3 cellular contexts compared by ENCODE assay signal in genomic region chr2:2175381-2176090, GRCh38.
TF ChIP-seq lines count a peak whose summit lies in the region.

No MANE protein-coding gene starts in this region.

TF ChIP-seq in GM23338, 12 proteins besides CTCF, POLR2A, EP300 and RAD21:
- TF ChIP-seq JUNB (IDR thresholded peaks at IDR 0.05; ENCODE audit: unreplicated experiment) = no peak
- no peak for TF ChIP-seq ETS1 (IDR thresholded peaks at IDR 0.05)
- no peak for TF ChIP-seq EZH2phosphoT487 (IDR thresholded peaks at IDR 0.05; ENCODE audit: unreplicated experiment)
- no peak for TF ChIP-seq REST (IDR thresholded peaks at IDR 0.05; ENCODE audit: unreplicated experiment)
- TF ChIP-seq ZNF114 (CRISPR knock-in tag; IDR thresholded peaks at IDR 0.05) = no peak
- TF ChIP-seq POLR2AphosphoS5 (IDR thresholded peaks at IDR 0.05; ENCODE audit: low read depth) = no peak
- no peak for TF ChIP-seq ZNF331 (CRISPR knock-in tag; IDR thresholded peaks at IDR 0.05; ENCODE audit: low read depth)

TF ChIP-seq in WTC11, 78 proteins besides CTCF, POLR2A, EP300 and RAD21:
- TF ChIP-seq JAZF1 (CRISPR knock-in tag; IDR thresholded peaks at IDR 0.05) (no peak), ERG (CRISPR knock-in tag; IDR thresholded peaks at IDR 0.05) (no peak), MXD4 (CRISPR knock-in tag; IDR thresholded peaks at IDR 0.05; ENCODE audit: borderline replicate concordance) (no peak), ZNF138 (CRISPR knock-in tag; conservative IDR thresholded peaks at IDR 0.05) (no peak), MYBL2 (CRISPR knock-in tag; IDR thresholded peaks at IDR 0.05) (no peak), PRDM15 (CRISPR knock-in tag; IDR thresholded peaks at IDR 0.05) (no peak)
TF ChIP-seq in WTC11: peak in this region for 0.

TF ChIP-seq in H1, 55 proteins besides CTCF, POLR2A, EP300 and RAD21:
- TF ChIP-seq SIRT6 (IDR thresholded peaks at IDR 0.05; ENCODE audit: low read length) = no peak
- TF ChIP-seq ATF3 (IDR thresholded peaks at IDR 0.05; ENCODE audit: insufficient read depth, low read depth, low read length) = no peak
- no peak for TF ChIP-seq JUN (IDR thresholded peaks at IDR 0.05; ENCODE audit: low read depth, low read length)
- TF ChIP-seq EZH2 (IDR thresholded peaks at IDR 0.05; ENCODE audit: low read depth, low read length, severe bottlenecking) = no peak
- no peak for TF ChIP-seq CHD2 (IDR thresholded peaks at IDR 0.05; ENCODE audit: low read length)
- TF ChIP-seq MAX (IDR thresholded peaks at IDR 0.05) = no peak
- no peak for TF ChIP-seq CHD1 (IDR thresholded peaks at IDR 0.05; ENCODE audit: low read depth, low read length)
- TF ChIP-seq JUND (IDR thresholded peaks at IDR 0.05; ENCODE audit: low read length) = no peak
- no peak for TF ChIP-seq TCF12 (IDR thresholded peaks at IDR 0.05; ENCODE audit: low read depth, low read length)
- TF ChIP-seq GTF2F1 (IDR thresholded peaks at IDR 0.05; ENCODE audit: borderline replicate concordance, low read depth, low read length) = no peak
- no peak for TF ChIP-seq RXRA (IDR thresholded peaks at IDR 0.05; ENCODE audit: insufficient read depth, low read depth, low read length)
- no peak for TF ChIP-seq TAF7 (optimal IDR thresholded peaks at IDR 0.05; ENCODE audit: borderline replicate concordance, low read depth, low read length)
- TF ChIP-seq BCL11A (IDR thresholded peaks at IDR 0.05; ENCODE audit: low read depth in 2 of 2, low read length in 2 of 2) = no peak
- no peak for TF ChIP-seq CEBPB (IDR thresholded peaks at IDR 0.05; ENCODE audit: low read depth, low read length)
- TF ChIP-seq ATF2 (IDR thresholded peaks at IDR 0.05; ENCODE audit: low read length) = no peak
TF ChIP-seq in H1: peak in this region for 0.
